In genomic region chr12:69470189-69471094, GRCh38 we compare ENCODE assay signal across 1 cellular context.
A peak's percentile ranks its signal among the peaks of the same experiment; 100 is the strongest.
TF ChIP-seq lines count a peak whose summit lies in the region.

A gene with protein sequence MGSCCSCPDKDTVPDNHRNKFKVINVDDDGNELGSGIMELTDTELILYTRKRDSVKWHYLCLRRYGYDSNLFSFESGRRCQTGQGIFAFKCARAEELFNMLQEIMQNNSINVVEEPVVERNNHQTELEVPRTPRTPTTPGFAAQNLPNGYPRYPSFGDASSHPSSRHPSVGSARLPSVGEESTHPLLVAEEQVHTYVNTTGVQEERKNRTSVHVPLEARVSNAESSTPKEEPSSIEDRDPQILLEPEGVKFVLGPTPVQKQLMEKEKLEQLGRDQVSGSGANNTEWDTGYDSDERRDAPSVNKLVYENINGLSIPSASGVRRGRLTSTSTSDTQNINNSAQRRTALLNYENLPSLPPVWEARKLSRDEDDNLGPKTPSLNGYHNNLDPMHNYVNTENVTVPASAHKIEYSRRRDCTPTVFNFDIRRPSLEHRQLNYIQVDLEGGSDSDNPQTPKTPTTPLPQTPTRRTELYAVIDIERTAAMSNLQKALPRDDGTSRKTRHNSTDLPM (plus strand): TSS chr12:69470388. CDS start chr12:69569031, 98,643 bp downstream.

TF ChIP-seq in HepG2, 621 proteins besides CTCF, POLR2A, EP300 and RAD21 (continued from another document and continues in another):
- TF ChIP-seq BRF2 (CRISPR knock-in tag; IDR thresholded peaks at IDR 0.05) (no peak), U2AF1 (optimal IDR thresholded peaks at IDR 0.05; ENCODE audit: low read depth, low read length) (no peak), SAP130 (CRISPR knock-in tag; IDR thresholded peaks at IDR 0.05; ENCODE audit: low read depth) (peak; percentile 88), ATF7 (IDR thresholded peaks at IDR 0.05) (no peak), ATF7 (CRISPR knock-in tag; IDR thresholded peaks at IDR 0.05) (no peak), MXD4 (CRISPR knock-in tag; IDR thresholded peaks at IDR 0.05) (peak; percentile 66), SPEN (CRISPR knock-in tag; IDR thresholded peaks at IDR 0.05; ENCODE audit: low read depth) (peak; percentile 62; the same call in 1 of the 2 replicates), ZNF597 (CRISPR knock-in tag; IDR thresholded peaks at IDR 0.05) (no peak), RFX3 (CRISPR knock-in tag; IDR thresholded peaks at IDR 0.05) (no peak), CERS6 (CRISPR knock-in tag; IDR thresholded peaks at IDR 0.05) (no peak), NFRKB (IDR thresholded peaks at IDR 0.05) (no peak), ZSCAN22 (CRISPR knock-in tag; IDR thresholded peaks at IDR 0.05) (no peak), ZNF180 (CRISPR knock-in tag; IDR thresholded peaks at IDR 0.05; ENCODE audit: borderline replicate concordance, low read depth) (no peak), TOE1 (CRISPR knock-in tag; IDR thresholded peaks at IDR 0.05) (no peak), ZNF782 (CRISPR knock-in tag; IDR thresholded peaks at IDR 0.05; ENCODE audit: borderline replicate concordance) (peak; percentile 48; the same call in 1 of the 2 replicates), TRAFD1 (CRISPR knock-in tag; IDR thresholded peaks at IDR 0.05; ENCODE audit: borderline replicate concordance) (no peak), PHF5A (CRISPR knock-in tag; IDR thresholded peaks at IDR 0.05; ENCODE audit: low read depth, unreplicated experiment) (no peak), ZNF121 (CRISPR knock-in tag; IDR thresholded peaks at IDR 0.05) (no peak), ZBTB8A (CRISPR knock-in tag; IDR thresholded peaks at IDR 0.05; ENCODE audit: borderline replicate concordance, low read depth) (no peak), MAFG (CRISPR knock-in tag; IDR thresholded peaks at IDR 0.05) (no peak), PHF21A (CRISPR knock-in tag; IDR thresholded peaks at IDR 0.05) (peak; percentile 43; the same call in 1 of the 2 replicates), ZKSCAN8 (CRISPR knock-in tag; IDR thresholded peaks at IDR 0.05; ENCODE audit: borderline replicate concordance) (peak; percentile 58; the same call in 1 of the 2 replicates), GRHL1 (CRISPR knock-in tag; conservative IDR thresholded peaks at IDR 0.05) (no peak), FOXO1 (CRISPR knock-in tag; IDR thresholded peaks at IDR 0.05) (no peak), ZNF292 (CRISPR knock-in tag; IDR thresholded peaks at IDR 0.05; ENCODE audit: borderline replicate concordance, low read depth) (peak; percentile 76), RFX5 (IDR thresholded peaks at IDR 0.05; ENCODE audit: low read depth, low read length) (no peak), ZNF143 (CRISPR knock-in tag; IDR thresholded peaks at IDR 0.05) (no peak), KDM4B (CRISPR knock-in tag; IDR thresholded peaks at IDR 0.05) (peak; percentile 44; the same call in 1 of the 2 replicates), MNT (IDR thresholded peaks at IDR 0.05) (no peak), ZNF761 (CRISPR knock-in tag; conservative IDR thresholded peaks at IDR 0.05) (0 out of 2 replicates have a peak, but pooled peaks have one; percentile 52), RBAK (CRISPR knock-in tag; IDR thresholded peaks at IDR 0.05) (no peak), BRD4 (CRISPR knock-in tag; IDR thresholded peaks at IDR 0.05) (no peak), ZNF768 (CRISPR knock-in tag; IDR thresholded peaks at IDR 0.05) (peak; percentile 67; the same call in 1 of the 2 replicates), THAP8 (CRISPR knock-in tag; IDR thresholded peaks at IDR 0.05; ENCODE audit: borderline replicate concordance) (no peak), KLF15 (CRISPR knock-in tag; IDR thresholded peaks at IDR 0.05; ENCODE audit: borderline replicate concordance) (0 out of 2 replicates have a peak, but pooled peaks have one; percentile 69)
- TF ChIP-seq, protein P1, sequence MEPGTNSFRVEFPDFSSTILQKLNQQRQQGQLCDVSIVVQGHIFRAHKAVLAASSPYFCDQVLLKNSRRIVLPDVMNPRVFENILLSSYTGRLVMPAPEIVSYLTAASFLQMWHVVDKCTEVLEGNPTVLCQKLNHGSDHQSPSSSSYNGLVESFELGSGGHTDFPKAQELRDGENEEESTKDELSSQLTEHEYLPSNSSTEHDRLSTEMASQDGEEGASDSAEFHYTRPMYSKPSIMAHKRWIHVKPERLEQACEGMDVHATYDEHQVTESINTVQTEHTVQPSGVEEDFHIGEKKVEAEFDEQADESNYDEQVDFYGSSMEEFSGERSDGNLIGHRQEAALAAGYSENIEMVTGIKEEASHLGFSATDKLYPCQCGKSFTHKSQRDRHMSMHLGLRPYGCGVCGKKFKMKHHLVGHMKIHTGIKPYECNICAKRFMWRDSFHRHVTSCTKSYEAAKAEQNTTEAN (CRISPR knock-in tag; conservative IDR thresholded peaks at IDR 0.05), result no peak
- TF ChIP-seq, protein P2, sequence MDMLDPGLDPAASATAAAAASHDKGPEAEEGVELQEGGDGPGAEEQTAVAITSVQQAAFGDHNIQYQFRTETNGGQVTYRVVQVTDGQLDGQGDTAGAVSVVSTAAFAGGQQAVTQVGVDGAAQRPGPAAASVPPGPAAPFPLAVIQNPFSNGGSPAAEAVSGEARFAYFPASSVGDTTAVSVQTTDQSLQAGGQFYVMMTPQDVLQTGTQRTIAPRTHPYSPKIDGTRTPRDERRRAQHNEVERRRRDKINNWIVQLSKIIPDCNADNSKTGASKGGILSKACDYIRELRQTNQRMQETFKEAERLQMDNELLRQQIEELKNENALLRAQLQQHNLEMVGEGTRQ (IDR thresholded peaks at IDR 0.05; ENCODE audit: low read depth, low read length), result no peak
- TF ChIP-seq, protein P2 (CRISPR knock-in tag; IDR thresholded peaks at IDR 0.05; ENCODE audit: borderline replicate concordance), result no peak
- TF ChIP-seq, protein P3, sequence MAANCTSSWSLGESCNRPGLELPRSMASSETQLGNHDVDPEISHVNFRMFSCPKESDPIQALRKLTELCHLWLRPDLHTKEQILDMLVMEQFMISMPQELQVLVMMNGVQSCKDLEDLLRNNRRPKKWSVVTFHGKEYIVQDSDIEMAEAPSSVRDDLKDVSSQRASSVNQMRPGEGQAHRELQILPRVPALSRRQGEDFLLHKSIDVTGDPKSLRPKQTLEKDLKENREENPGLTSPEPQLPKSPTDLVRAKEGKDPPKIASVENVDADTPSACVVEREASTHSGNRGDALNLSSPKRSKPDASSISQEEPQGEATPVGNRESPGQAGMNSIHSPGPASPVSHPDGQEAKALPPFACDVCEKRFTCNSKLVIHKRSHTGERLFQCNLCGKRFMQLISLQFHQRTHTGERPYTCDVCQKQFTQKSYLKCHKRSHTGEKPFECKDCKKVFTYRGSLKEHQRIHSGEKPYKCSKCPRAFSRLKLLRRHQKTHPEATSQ (CRISPR knock-in tag; IDR thresholded peaks at IDR 0.05; ENCODE audit: borderline replicate concordance), result no peak
